Comparison of ENCODE assay signal across 26 cellular contexts in genomic region chr10:116800356-116800929, GRCh38. TPM values are rescaled to one million over a fixed set of nuclear protein-coding genes. Genes with fewer than 3 reads are reported as not detected.
"Had no signal": no experiment of that assay in that cellular context is flagged by ENCODE, and none has a peak within 500 bp of the region (broad histone marks: within the 10 kb centered on the region; RNA-seq: fewer than 3 reads in every experiment).

No MANE protein-coding gene starts in this region.

- H3K9me3 Mint-ChIP-seq: activated T-cell treated with anti-CD3 and anti-CD28 coated beads, Interleukin-2, amount 50 U/mL, for 72 hours; nephron progenitor cell had no signal

- H3K4me3 Mint-ChIP-seq: activated naive CD8-positive, alpha-beta T cell; activated T-cell treated with anti-CD3 and anti-CD28 coated beads, Interleukin-2, amount 50 U/mL, for 72 hours; brain; nephron progenitor cell; stimulated activated naive B cell treated with anti-CD40 and anti-IgM and Interleukin-4, amounts not matched to agents 10 μg/mL and 1 μg/mL and 100 μg/mL, for 72 hours had no signal

- H3K27ac ChIP-seq: ascending aorta, cardiac muscle cell, lower lobe of right lung, ovary, prostate gland, tibial nerve had no signal

- H3K4me1 ChIP-seq: ascending aorta, lower lobe of right lung, prostate gland had no signal

- DNase-seq: activated CD4-positive, alpha-beta T cell treated with anti-CD3 and anti-CD28 coated beads for 4 hours; activated CD4-positive, alpha-beta T cell treated with anti-CD3 and anti-CD28 coated beads, Interleukin-2, amount 50 U/mL, for 4 hours; activated naive CD4-positive, alpha-beta T cell; activated T-cell treated with anti-CD3 and anti-CD28 coated beads for 4 hours; activated T-cell treated with anti-CD3 and anti-CD28 coated beads, Interleukin-2, amount 50 U/mL, for 72 hours; cortex of kidney; foreskin fibroblast; kidney glomerular epithelial cell; lower lobe of right lung; mesenchymal stem cell; mucosa of descending colon; nephron progenitor cell; ovary; retina; stimulated activated CD4-positive, alpha-beta T cell treated with anti-CD3 and anti-CD28 coated beads, Interleukin-1b, Interleukin-23, amount 100 ng/mL, for 48 hours; stimulated activated naive B cell treated with anti-CD40 and anti-IgM and Interleukin-4, amounts not matched to agents 10 μg/mL and 1 μg/mL and 100 μg/mL, for 72 hours had no signal

- H3K36me3 ChIP-seq: ascending aorta, cardiac muscle cell, lower lobe of right lung, ovary, prostate gland, tibial nerve had no signal

- H3K36me3 Mint-ChIP-seq: activated naive CD8-positive, alpha-beta T cell; stimulated activated naive B cell treated with anti-CD40 and anti-IgM and Interleukin-4, amounts not matched to agents 10 μg/mL and 1 μg/mL and 100 μg/mL, for 72 hours had no signal

- H3K27ac Mint-ChIP-seq: activated naive CD8-positive, alpha-beta T cell; activated T-cell treated with anti-CD3 and anti-CD28 coated beads, Interleukin-2, amount 50 U/mL, for 72 hours; brain; nephron progenitor cell; stimulated activated naive B cell treated with anti-CD40 and anti-IgM and Interleukin-4, amounts not matched to agents 10 μg/mL and 1 μg/mL and 100 μg/mL, for 72 hours had no signal

- H3K4me3 ChIP-seq: ascending aorta, cardiac muscle cell, lower lobe of right lung, mucosa of descending colon, ovary, prostate gland, smooth muscle cell, tibial nerve had no signal

- ATAC-seq: activated T-cell treated with anti-CD3 and anti-CD28 coated beads, Interleukin-2, amount 50 U/mL, for 72 hours; esophagus mucosa; left lobe of liver; lower lobe of right lung; mucosa of descending colon; stimulated activated naive B cell treated with anti-CD40 and anti-IgM and Interleukin-4, amounts not matched to agents 10 μg/mL and 1 μg/mL and 100 μg/mL, for 72 hours had no signal

- H3K27me3 ChIP-seq: ascending aorta, ovary had no signal

- H3K9me3 ChIP-seq: ascending aorta, lower lobe of right lung, mucosa of descending colon, ovary, prostate gland, tibial nerve had no signal

RNA-seq across cellular contexts. Expression of gene ENO4, which starts 48.9 kb away (rescaled TPM):
- total RNA-seq: activated T-cell treated with anti-CD3 and anti-CD28 coated beads, Interleukin-2, amount 50 U/mL, for 72 hours; ascending aorta; esophagus mucosa; left lobe of liver; T-helper 1 cell treated with Interleukin-12 subunit alpha and Interleukin-12 subunit beta and Interleukin-4 antibody, amounts not matched to agents 30 ng/mL and 1 ng/mL, for 36 hours had no signal
